In genomic region chr10:97427571-97428179, GRCh38 we compare ENCODE assay signal across 8 cellular contexts. TPM values are rescaled to one million over a fixed set of nuclear protein-coding genes. Genes with fewer than 3 reads are reported as not detected.
DNase-seq lines count a peak whose midpoint lies in the region; ATAC-seq, FAIRE-seq and TF ChIP-seq lines count a peak whose summit lies in the region.

No MANE protein-coding gene starts in this region.

- ATAC-seq in HG03457 (IDR thresholded peaks at IDR 0.05; ENCODE audit: unreplicated experiment) (no peak), HG02973 (IDR thresholded peaks at IDR 0.05; ENCODE audit: unreplicated experiment) (no peak)

- H3K9me2 ChIP-seq in SK-N-SH = no peaks in the 10 kb centered on the region

- H3K27me3 ChIP-seq in SK-N-SH (ENCODE audit: insufficient read depth) (no peaks in the 10 kb centered on the region), endocrine pancreas (ENCODE audit: control insufficient read depth, insufficient read depth, low read length) (no peaks in the 10 kb centered on the region)

- H3K4me1 ChIP-seq in SK-N-SH (ENCODE audit: control insufficient read depth in 1 of 2, insufficient read depth in 2 of 2, low read depth in 1 of 2, low read length in 1 of 2) = peaks cover 14 to 28% of the 10 kb centered on the region in 2 experiments; a peak in 3 of 4 replicates
- peaks cover 11% of the 10 kb centered on the region for H3K4me1 ChIP-seq in endocrine pancreas (ENCODE audit: control insufficient read depth, insufficient read depth, low read length)

- CTCF ChIA-PET in SK-N-SH (lab: Yijun Ruan, JAX) = interaction anchor here (1.0 to 1.5 kb wide), 3 partner anchors 10 to 27 kb away, joined by 3 to 6 read pairs (median 4); no protein-coding TSS in a partner anchor

- peaks cover 68% of the 10 kb centered on the region for H3K79me2 ChIP-seq in SK-N-SH (ENCODE audit: insufficient read depth)

- H4K20me1 ChIP-seq in SK-N-SH (ENCODE audit: insufficient read depth) = peaks cover 16% of the 10 kb centered on the region

- DNase-seq in activated effector memory CD4-positive, alpha-beta T cell treated with anti-CD3 and anti-CD28 coated beads, Interleukin-2, amount 50 U/mL, for 16 hours = peak; percentile 74
- DNase-seq in activated effector memory CD4-positive, alpha-beta T cell treated with Interleukin-2 at 50 U/mL for 16 hours = no peak
- DNase-seq in SK-N-SH (peak; percentile 33), myocyte (ENCODE audit: low read depth) (peak; percentile 40), GM12892 (ENCODE audit: insufficient read length) (no peak)

- TF ChIP-seq RAD21 in SK-N-SH (IDR thresholded peaks at IDR 0.05; ENCODE audit: low read length) = no peak

- H3K36me3 ChIP-seq in SK-N-SH (replicated peaks in 1 of 2; ENCODE audit: control insufficient read depth in 1 of 2, insufficient read depth in 2 of 2, low read length in 1 of 2) (peaks cover 26 to 39% of the 10 kb centered on the region in 2 experiments), endocrine pancreas (ENCODE audit: control insufficient read depth, insufficient read depth, low read length) (peaks cover 4% of the 10 kb centered on the region)

- H3K4me3 ChIP-seq in SK-N-SH (ENCODE audit: low read depth in 2 of 2, low read length in 1 of 2) = peak overlapping the region; percentile 61 to 99
- peak overlapping the region; percentile 73 for H3K4me3 ChIP-seq in endocrine pancreas (ENCODE audit: control insufficient read depth, insufficient read depth, low read length)

- H3K27ac ChIP-seq in SK-N-SH (ENCODE audit: low read depth in 2 of 2, low read length in 1 of 2) = peak overlapping the region; percentile 69 to 93

- H2AFZ ChIP-seq in SK-N-SH (ENCODE audit: low read depth) = no peak overlapping the region

- H3K9me3 ChIP-seq in SK-N-SH (no peaks in the 10 kb centered on the region), endocrine pancreas (ENCODE audit: control insufficient read depth, low read length) (no peaks in the 10 kb centered on the region)

- TF ChIP-seq EP300 in SK-N-SH (IDR thresholded peaks at IDR 0.05; ENCODE audit: borderline replicate concordance in 1 of 2, low read depth in 1 of 2, low read length in 1 of 2) = no peak

- peaks cover 56% of the 10 kb centered on the region for H3F3A ChIP-seq in SK-N-SH (replicated peaks; ENCODE audit: insufficient read depth)

- H3K9ac ChIP-seq in SK-N-SH = peak overlapping the region; percentile 93
- no peak overlapping the region for H3K9ac ChIP-seq in endocrine pancreas (ENCODE audit: control insufficient read depth, insufficient read depth, low read length)

- no peak for TF ChIP-seq POLR2A in GM12892 (IDR thresholded peaks at IDR 0.05; ENCODE audit: low read depth, low read length)

- WGBS in SK-N-SH (ENCODE audit: low lambda C conversion rate) = 8% methylated on average over 9 of the region's 9 CpGs

- TF ChIP-seq CTCF in SK-N-SH (IDR thresholded peaks at IDR 0.05) = no peak

- POLR2A ChIA-PET in SK-N-SH (lab: Yijun Ruan, JAX) = no interaction called here

- FAIRE-seq in GM12892 (lab: Jason Lieb, UNC) = no peak

- H3K4me2 ChIP-seq in SK-N-SH = peak overlapping the region; percentile 94

TF ChIP-seq in SK-N-SH, 30 proteins besides CTCF, POLR2A, EP300 and RAD21:
- TF ChIP-seq YY1 (IDR thresholded peaks at IDR 0.05; ENCODE audit: low read depth) (peak; percentile 62; the same call in 1 of the 2 replicates), FOXJ3 (CRISPR knock-in tag; IDR thresholded peaks at IDR 0.05) (no peak)

RNA-seq across cellular contexts. Expression of gene PGAM1, which starts 1.7 kb away (rescaled TPM):
- polyA plus RNA-seq in SK-N-SH (2012; rRNA removed) = 398 and 419 TPM in 2 replicates
- 320 and 415 TPM in 2 replicates for polyA plus RNA-seq in SK-N-SH (2012; cell fraction: cytosol; rRNA removed)
- 161 and 207 TPM in 2 replicates for polyA plus RNA-seq in SK-N-SH (2012; cell fraction: nucleus; rRNA removed)
- total RNA-seq in myocyte = 463 and 464 TPM in 2 replicates
- polyA plus RNA-seq in myocyte (2012) = 680 TPM
- polyA plus RNA-seq in GM12892 (2012; ENCODE audit: missing spikeins) = 1,051 TPM

RNA-seq across cellular contexts. Expression of gene EXOSC1, which starts 18.1 kb away (rescaled TPM):
- polyA plus RNA-seq in SK-N-SH (2012; rRNA removed) = 49.0 and 50.0 TPM in 2 replicates
- 46.6 and 47.9 TPM in 2 replicates for polyA plus RNA-seq in SK-N-SH (2012; cell fraction: cytosol; rRNA removed)
- polyA plus RNA-seq in SK-N-SH (2012; cell fraction: nucleus; rRNA removed) = 25.6 and 31.3 TPM in 2 replicates
- 25.1 and 26.8 TPM in 2 replicates for total RNA-seq in myocyte
- 40.5 TPM for polyA plus RNA-seq in myocyte (2012)
- polyA plus RNA-seq in GM12892 (2012; ENCODE audit: missing spikeins) = 63.1 TPM

RNA-seq across cellular contexts. Expression of gene ZDHHC16, which starts 18.3 kb away (rescaled TPM):
- 71.5 and 84.2 TPM in 2 replicates for polyA plus RNA-seq in SK-N-SH (2012; rRNA removed)
- polyA plus RNA-seq in SK-N-SH (2012; cell fraction: cytosol; rRNA removed) = 48.0 and 62.5 TPM in 2 replicates
- polyA plus RNA-seq in SK-N-SH (2012; cell fraction: nucleus; rRNA removed) = 76.4 and 107 TPM in 2 replicates
- 42.1 and 49.9 TPM in 2 replicates for total RNA-seq in myocyte
- polyA plus RNA-seq in myocyte (2012) = 45.1 TPM
- polyA plus RNA-seq in GM12892 (2012; ENCODE audit: missing spikeins) = 21.8 TPM

RNA-seq across cellular contexts. Expression of gene RRP12, which starts 26.5 kb away (rescaled TPM):
- 40.9 and 46.4 TPM in 2 replicates for polyA plus RNA-seq in SK-N-SH (2012; rRNA removed)
- 21.5 and 26.1 TPM in 2 replicates for polyA plus RNA-seq in SK-N-SH (2012; cell fraction: cytosol; rRNA removed)
- 123 and 132 TPM in 2 replicates for polyA plus RNA-seq in SK-N-SH (2012; cell fraction: nucleus; rRNA removed)
- total RNA-seq in myocyte = 25.6 and 26.5 TPM in 2 replicates
- 28.1 TPM for polyA plus RNA-seq in myocyte (2012)
- 14.5 TPM for polyA plus RNA-seq in GM12892 (2012; ENCODE audit: missing spikeins)

Comparison
In these comparisons a context has a peak if more than half of its experiments do, and no peak if none do; other contexts are left out.
1. DNase-seq: peak in activated effector memory CD4-positive, alpha-beta T cell treated with anti-CD3 and anti-CD28 coated beads, Interleukin-2, amount 50 U/mL, for 16 hours (single experiment), SK-N-SH (single experiment) and myocyte (single experiment); none in activated effector memory CD4-positive, alpha-beta T cell treated with Interleukin-2 at 50 U/mL for 16 hours (single experiment) and GM12892 (single experiment).